Comparison of ENCODE assay signal across 21 cellular contexts in genomic region chr1:229952135-229952534, GRCh38.
"Had no signal": no experiment of that assay in that cellular context is flagged by ENCODE, and none has a peak within 500 bp of the region (broad histone marks: within the 10 kb centered on the region; RNA-seq: fewer than 3 reads in every experiment).

No MANE protein-coding gene starts in this region.

- H3K4me1 ChIP-seq: heart right ventricle, lower lobe of right lung, tibial artery had no signal

- ATAC-seq: activated CD8-positive, alpha-beta T cell treated with anti-CD3 and anti-CD28 coated beads, Interleukin-2, amount 10 ng/mL, durations not matched to agents 7 days and 5 days; activated naive CD8-positive, alpha-beta T cell treated with anti-CD3 and anti-CD28 coated beads, Interleukin-2, amount 50 U/mL, for 24 hours; heart right ventricle; lower lobe of right lung; naive thymus-derived CD8-positive, alpha-beta T cell had no signal

- H3K27ac ChIP-seq: esophagus squamous epithelium, heart right ventricle, lower lobe of right lung, neural progenitor cell, tibial artery had no signal

- H3K4me2 ChIP-seq: neural progenitor cell had no signal

- H2AFZ ChIP-seq: neural progenitor cell had no signal

- H3K4me3 ChIP-seq: esophagus squamous epithelium, heart right ventricle, lower lobe of right lung, neural progenitor cell, tibial artery had no signal

- H3K36me3 ChIP-seq: esophagus squamous epithelium, heart right ventricle, lower lobe of right lung, neural progenitor cell, tibial artery had no signal

- H3K9me3 ChIP-seq: esophagus squamous epithelium, heart right ventricle, lower lobe of right lung, tibial artery had no signal

- H3K27me3 ChIP-seq: esophagus squamous epithelium, heart right ventricle, neural progenitor cell had no signal

- DNase-seq: activated CD4-positive, alpha-beta T cell treated with anti-CD3 and anti-CD28 coated beads for 1 hour; activated CD4-positive, alpha-beta T cell treated with anti-CD3 and anti-CD28 coated beads, Interleukin-2, amount 50 U/mL, for 1 hour; activated CD8-positive, alpha-beta T cell treated with anti-CD3 and anti-CD28 coated beads, Interleukin-2, amount 10 ng/mL, durations not matched to agents 7 days and 5 days; activated gamma-delta T cell; activated naive CD4-positive, alpha-beta T cell treated with anti-CD3 and anti-CD28 coated beads, Interleukin-2, amount 50 U/mL, for 16 hours; activated naive CD8-positive, alpha-beta T cell treated with anti-CD3 and anti-CD28 coated beads, Interleukin-2, amount 50 U/mL, for 24 hours; anterior cingulate cortex; central memory CD4-positive, alpha-beta T cell; dermis blood vessel endothelial cell; effector CD8-positive, alpha-beta T cell; esophagus squamous epithelium; heart right ventricle; islet precursor cell; lower lobe of right lung; naive thymus-derived CD8-positive, alpha-beta T cell; posterior cingulate gyrus; stimulated activated CD4-positive, alpha-beta T cell treated with anti-CD3 and anti-CD28 coated beads, Interleukin-4, amount 100 ng/mL, for 4 hours; T-helper 1 cell; T-helper 9 cell; tibial artery had no signal

- H3K9ac ChIP-seq: neural progenitor cell had no signal
